In the genomic region with DNA sequence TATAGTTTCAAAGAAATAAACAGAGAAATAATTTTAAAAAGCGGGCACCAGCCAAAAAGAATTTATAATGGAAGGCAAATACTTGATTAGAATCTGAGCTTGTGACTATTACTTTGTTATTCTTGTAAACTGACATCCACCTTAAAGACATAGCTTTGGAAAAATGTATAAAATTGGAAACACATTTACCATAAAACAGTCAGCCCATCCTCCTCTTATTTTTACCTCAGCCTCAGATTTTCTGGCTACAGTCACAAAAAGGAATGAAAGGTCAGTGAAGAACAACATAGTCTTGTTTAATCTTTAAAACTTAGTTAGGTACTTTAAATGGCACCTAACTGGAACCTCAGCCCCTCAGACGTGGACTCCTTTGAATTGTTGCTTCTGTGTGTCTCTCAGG, we compare ENCODE assay signal across 16 cellular contexts.
A peak's percentile ranks its signal among the peaks of the same experiment; 100 is the strongest.
DNase-seq lines count a peak whose midpoint lies in the region; ATAC-seq and TF ChIP-seq lines count a peak whose summit lies in the region.
"Had no signal": no experiment of that assay in that cellular context is flagged by ENCODE, and none has a peak within 500 bp of the region (broad histone marks: within the 10 kb centered on the region; RNA-seq: fewer than 3 reads in every experiment).

No MANE protein-coding gene starts in this region.

- WGBS in mesenchymal stem cell: no CpG with 5 or more reads among the region's 2 CpGs

- DNase-seq in activated CD8-positive, alpha-beta memory T cell treated with anti-CD3 and anti-CD28 coated beads, Interleukin-2, amount 10 ng/mL, durations not matched to agents 7 days and 5 days: no peak
- no peak for DNase-seq in activated CD8-positive, alpha-beta memory T cell treated with anti-CD3 and anti-CD28 coated beads for 24 hours
- no peak for DNase-seq in activated naive CD8-positive, alpha-beta T cell treated with anti-CD3 and anti-CD28 coated beads, Interleukin-2, amount 50 U/mL, for 24 hours
- DNase-seq in mesenchymal stem cell (no peak), uterus (no peak), MM.1S (no peak), H7 (no peak), NOMO-1 treated with dmso at 0.1 percent for 144 hours (lab: John Stamatoyannopoulos, UW; ENCODE audit: unreplicated experiment) (no peak)
- DNase-seq: activated naive CD8-positive, alpha-beta T cell treated with anti-CD3 and anti-CD28 coated beads, Interleukin-2, amount 10 ng/mL, durations not matched to agents 7 days and 5 days; COR-L47; NCI-H1092; NK-92 treated with Interleukin-12 subunit alpha and Interleukin-12 subunit beta, amount 100 ng/mL, for 24 hours; SHP77 treated with DMSO at 0.1 percent for 48 hours; stomach had no signal

- peaks cover 29% of the 10 kb centered on the region for H3K36me3 Mint-ChIP-seq in activated CD8-positive, alpha-beta memory T cell treated with anti-CD3 and anti-CD28 coated beads, Interleukin-2, amount 10 ng/mL, durations not matched to agents 7 days and 5 days
- no peaks in the 10 kb centered on the region for H3K36me3 Mint-ChIP-seq in activated naive CD8-positive, alpha-beta T cell treated with anti-CD3 and anti-CD28 coated beads, Interleukin-2, amount 50 U/mL, for 24 hours (ENCODE audit: low read depth)

- H3K9me3 ChIP-seq in mesenchymal stem cell (ENCODE audit: control insufficient read depth, low read length) (no peaks in the 10 kb centered on the region), uterus (no peaks in the 10 kb centered on the region), MM.1S (replicated peaks; ENCODE audit: insufficient read depth, low read length) (no peaks in the 10 kb centered on the region)
- H3K9me3 ChIP-seq: A549, HAP-1, stomach had no signal

- H3K9ac ChIP-seq in mesenchymal stem cell (ENCODE audit: low read length): peak overlapping the region; percentile 56
- no peak overlapping the region for H3K9ac ChIP-seq in MM.1S (ENCODE audit: low read length)

- H3K27ac Mint-ChIP-seq in activated CD8-positive, alpha-beta memory T cell treated with anti-CD3 and anti-CD28 coated beads, Interleukin-2, amount 10 ng/mL, durations not matched to agents 7 days and 5 days: peak overlapping the region; percentile 91
- H3K27ac Mint-ChIP-seq in activated naive CD8-positive, alpha-beta T cell treated with anti-CD3 and anti-CD28 coated beads, Interleukin-2, amount 50 U/mL, for 24 hours: peak overlapping the region; percentile 37

- no peak overlapping the region for H2AK5ac ChIP-seq in mesenchymal stem cell (ENCODE audit: low read length, severe bottlenecking)

- H3K4ac ChIP-seq in mesenchymal stem cell (ENCODE audit: low read depth in 1 of 2, low read length in 2 of 2): no peak overlapping the region

- intact Hi-C loops in uterus (cut with DNase I; ENCODE audit: low total_unique reads): no loop called here

- H2BK120ac ChIP-seq in mesenchymal stem cell (ENCODE audit: low read depth, low read length): no peak overlapping the region

- H2BK12ac ChIP-seq in mesenchymal stem cell (ENCODE audit: low read length in 2 of 2): peak overlapping the region in 1 of 2 experiments; percentile 49

- no peak overlapping the region for H3K23ac ChIP-seq in mesenchymal stem cell (ENCODE audit: low read length in 2 of 2)

- no peaks in the 10 kb centered on the region for H4K20me1 ChIP-seq in MM.1S (ENCODE audit: insufficient read depth, low read length)

- no peaks in the 10 kb centered on the region for H3K9me2 ChIP-seq in MM.1S (replicated peaks; ENCODE audit: insufficient read depth, low read length)

- no peak for TF ChIP-seq CTCF in uterus (IDR thresholded peaks at IDR 0.05)
- TF ChIP-seq CTCF in MM.1S (IDR thresholded peaks at IDR 0.05; ENCODE audit: low read length): no peak

- no peaks in the 10 kb centered on the region for H3K79me1 ChIP-seq in mesenchymal stem cell (replicated peaks; ENCODE audit: low read length, poor library complexity, severe bottlenecking)

- peaks cover 71% of the 10 kb centered on the region for H3K4me1 Mint-ChIP-seq in activated CD8-positive, alpha-beta memory T cell treated with anti-CD3 and anti-CD28 coated beads, Interleukin-2, amount 10 ng/mL, durations not matched to agents 7 days and 5 days
- H3K4me1 Mint-ChIP-seq in activated naive CD8-positive, alpha-beta T cell treated with anti-CD3 and anti-CD28 coated beads, Interleukin-2, amount 50 U/mL, for 24 hours: peaks cover 37% of the 10 kb centered on the region

- H3K4me1 ChIP-seq in mesenchymal stem cell (ENCODE audit: control insufficient read depth, insufficient read depth, low read depth, low read length) (peaks cover 8% of the 10 kb centered on the region), uterus (peaks cover 0 to 7% of the 10 kb centered on the region in 2 donors), MM.1S (ENCODE audit: low read length) (peaks cover 29% of the 10 kb centered on the region)
- H3K4me1 ChIP-seq: HAP-1 had no signal

- H2AFZ ChIP-seq in mesenchymal stem cell (ENCODE audit: low read depth, low read length): no peak overlapping the region
- no peak overlapping the region for H2AFZ ChIP-seq in MM.1S (ENCODE audit: low read length)

- ATAC-seq in activated CD8-positive, alpha-beta memory T cell treated with anti-CD3 and anti-CD28 coated beads, Interleukin-2, amount 10 ng/mL, durations not matched to agents 7 days and 5 days: no peak
- ATAC-seq in activated naive CD8-positive, alpha-beta T cell treated with anti-CD3 and anti-CD28 coated beads, Interleukin-2, amount 50 U/mL, for 24 hours: no peak
- ATAC-seq: A549 had no signal

- peak overlapping the region; percentile 68 for H3K27ac ChIP-seq in mesenchymal stem cell (ENCODE audit: low read length, poor library complexity, severe bottlenecking)
- peak overlapping the region; percentile 43 to 62 for H3K27ac ChIP-seq in uterus
- H3K27ac ChIP-seq in MM.1S (ENCODE audit: low read length): no peak overlapping the region

- no peaks in the 10 kb centered on the region for H3K27me3 Mint-ChIP-seq in activated CD8-positive, alpha-beta memory T cell treated with anti-CD3 and anti-CD28 coated beads, Interleukin-2, amount 10 ng/mL, durations not matched to agents 7 days and 5 days
- H3K27me3 Mint-ChIP-seq in activated naive CD8-positive, alpha-beta T cell treated with anti-CD3 and anti-CD28 coated beads, Interleukin-2, amount 50 U/mL, for 24 hours: no peaks in the 10 kb centered on the region
- H3K27me3 Mint-ChIP-seq: activated naive CD8-positive, alpha-beta T cell treated with anti-CD3 and anti-CD28 coated beads, Interleukin-2, amount 10 ng/mL, durations not matched to agents 7 days and 5 days had no signal

- H3K36me3 ChIP-seq in mesenchymal stem cell (ENCODE audit: control insufficient read depth in 1 of 2, insufficient read depth in 2 of 2, low read depth in 1 of 2, low read length in 2 of 2) (no peaks in the 10 kb centered on the region), uterus (no peaks in the 10 kb centered on the region), MM.1S (replicated peaks; ENCODE audit: insufficient read depth, low read length) (no peaks in the 10 kb centered on the region), H7 (replicated peaks; ENCODE audit: control insufficient read depth, insufficient read depth, low read length) (no peaks in the 10 kb centered on the region)
- H3K36me3 ChIP-seq: HAP-1, stomach had no signal

- peaks cover 20% of the 10 kb centered on the region for H3F3A ChIP-seq in MM.1S (ENCODE audit: insufficient read depth, low read length)

- no peak overlapping the region for H2BK5ac ChIP-seq in mesenchymal stem cell (ENCODE audit: low read depth, low read length, poor library complexity, severe bottlenecking)

- H3K4me2 ChIP-seq in mesenchymal stem cell (ENCODE audit: low read length, poor library complexity, severe bottlenecking) (no peak overlapping the region), MM.1S (ENCODE audit: low read depth, low read length) (no peak overlapping the region)
- H3K4me2 ChIP-seq: A549 had no signal

- H3K9me3 Mint-ChIP-seq in activated CD8-positive, alpha-beta memory T cell treated with anti-CD3 and anti-CD28 coated beads, Interleukin-2, amount 10 ng/mL, durations not matched to agents 7 days and 5 days (ENCODE audit: low read depth): peaks cover 2% of the 10 kb centered on the region
- H3K9me3 Mint-ChIP-seq in activated naive CD8-positive, alpha-beta T cell treated with anti-CD3 and anti-CD28 coated beads, Interleukin-2, amount 50 U/mL, for 24 hours: peaks cover 13% of the 10 kb centered on the region

- no peak overlapping the region for H2BK15ac ChIP-seq in mesenchymal stem cell (ENCODE audit: low read depth, poor library complexity, severe bottlenecking)

- H4K8ac ChIP-seq in mesenchymal stem cell (ENCODE audit: low read length): no peak overlapping the region

- H3K4me3 ChIP-seq in mesenchymal stem cell (ENCODE audit: insufficient read depth in 1 of 2, low read depth in 1 of 2, low read length in 2 of 2) (no peak overlapping the region), uterus (no peak overlapping the region), MM.1S (ENCODE audit: low read length) (no peak overlapping the region), H7 (ENCODE audit: insufficient read depth, low read depth, low read length) (no peak overlapping the region)
- H3K4me3 ChIP-seq: A549, HAP-1, stomach had no signal

- H3K14ac ChIP-seq in mesenchymal stem cell (ENCODE audit: low read length in 2 of 2): no peak overlapping the region

- no peaks in the 10 kb centered on the region for H3K79me2 ChIP-seq in MM.1S (ENCODE audit: low read length)

- peak overlapping the region; percentile 26 for H3K4me3 Mint-ChIP-seq in activated CD8-positive, alpha-beta memory T cell treated with anti-CD3 and anti-CD28 coated beads, Interleukin-2, amount 10 ng/mL, durations not matched to agents 7 days and 5 days
- no peak overlapping the region for H3K4me3 Mint-ChIP-seq in activated naive CD8-positive, alpha-beta T cell treated with anti-CD3 and anti-CD28 coated beads, Interleukin-2, amount 50 U/mL, for 24 hours
- H3K4me3 Mint-ChIP-seq: activated naive CD8-positive, alpha-beta T cell treated with anti-CD3 and anti-CD28 coated beads, Interleukin-2, amount 10 ng/mL, durations not matched to agents 7 days and 5 days had no signal

- H3K18ac ChIP-seq in mesenchymal stem cell (ENCODE audit: low read depth in 1 of 2, low read length in 2 of 2): no peak overlapping the region

- H3K27me3 ChIP-seq in mesenchymal stem cell (ENCODE audit: control insufficient read depth in 1 of 2, insufficient read depth in 1 of 2, low read length in 2 of 2) (no peaks in the 10 kb centered on the region), uterus (no peaks in the 10 kb centered on the region), MM.1S (replicated peaks; ENCODE audit: insufficient read depth, low read length) (no peaks in the 10 kb centered on the region), H7 (ENCODE audit: control insufficient read depth, insufficient read depth, low read length) (no peaks in the 10 kb centered on the region)
- H3K27me3 ChIP-seq: stomach had no signal

- CTCF ChIA-PET in activated CD8-positive, alpha-beta memory T cell treated with anti-CD3 and anti-CD28 coated beads, Interleukin-2, amount 10 ng/mL, durations not matched to agents 7 days and 5 days (lab: Charles Lee): interaction anchor here (1.5 kb wide), 3 partner anchors 9 to 162 kb away, joined by 4 to 20 read pairs (median 6); a partner anchor contains a TSS

- H4K91ac ChIP-seq in mesenchymal stem cell (ENCODE audit: low read length): no peak overlapping the region

- TF ChIP-seq POLR2A in uterus (IDR thresholded peaks at IDR 0.05): no peak
